ENCODE assay signal across 28 cellular contexts in genomic region chr2:220318037-220318436, GRCh38.
"Had no signal": no experiment of that assay in that cellular context is flagged by ENCODE, and none has a peak within 500 bp of the region (broad histone marks: within the 10 kb centered on the region; RNA-seq: fewer than 3 reads in every experiment).

No MANE protein-coding gene starts in this region.

- H3K36me3 ChIP-seq: ascending aorta, cardiac muscle cell had no signal

- H3K4me3 ChIP-seq: ascending aorta, cardiac muscle cell had no signal

- H3K27ac ChIP-seq: ascending aorta, cardiac muscle cell, VCaP had no signal

- DNase-seq: activated B cell treated with CpG ODN at 0.5 μM for 24 hours; activated CD4-positive, alpha-beta memory T cell treated with anti-CD3 and anti-CD28 coated beads for 36 hours; activated CD4-positive, alpha-beta T cell treated with anti-CD3 and anti-CD28 coated beads for 48 hours; activated CD4-positive, alpha-beta T cell treated with anti-CD3 and anti-CD28 coated beads, Interleukin-2, amount 50 U/mL, for 1 hour; activated CD4-positive, alpha-beta T cell treated with anti-CD3 and anti-CD28 coated beads, Interleukin-2, amount 50 U/mL, for 4 hours; activated CD4-positive, CD25-positive, alpha-beta regulatory T cell treated with anti-CD3 and anti-CD28 coated beads, Interleukin-2, amount 50 U/mL, for 72 hours; activated CD8-positive, alpha-beta memory T cell treated with anti-CD3 and anti-CD28 coated beads, Interleukin-2, amount 50 U/mL, for 4 hours; activated CD8-positive, alpha-beta T cell treated with anti-CD3 and anti-CD28 coated beads for 36 hours; activated effector memory CD4-positive, alpha-beta T cell treated with Interleukin-2 at 50 U/mL for 16 hours; activated gamma-delta T cell; activated naive CD4-positive, alpha-beta T cell treated with anti-CD3 and anti-CD28 coated beads, Interleukin-2, amount 10 ng/mL, durations not matched to agents 7 days and 5 days; activated naive CD4-positive, alpha-beta T cell treated with Interleukin-2 at 50 U/mL for 16 hours; activated naive CD8-positive, alpha-beta T cell treated with anti-CD3 and anti-CD28 coated beads, Interleukin-2, amount 10 ng/mL, durations not matched to agents 7 days and 5 days; activated naive CD8-positive, alpha-beta T cell treated with anti-CD3 and anti-CD28 coated beads, Interleukin-2, amount 50 U/mL, for 24 hours; activated T-cell treated with anti-CD3 and anti-CD28 coated beads for 4 hours; activated T-cell treated with anti-CD3 and anti-CD28 coated beads, Interleukin-2, amount 50 U/mL, for 1 hour; activated T-cell treated with anti-CD3 and anti-CD28 coated beads, Interleukin-2, amount 50 U/mL, for 4 hours; activated T-cell treated with anti-CD3 and anti-CD28 coated beads, Interleukin-2, amount 50 U/mL, for 72 hours; amygdala; anterior cingulate cortex; caudate nucleus; cerebellar nuclear complex; T-helper 1 cell; T-helper 2 cell; T-helper 9 cell had no signal

- ATAC-seq: activated CD8-positive, alpha-beta T cell treated with anti-CD3 and anti-CD28 coated beads for 36 hours; activated naive CD8-positive, alpha-beta T cell treated with anti-CD3 and anti-CD28 coated beads, Interleukin-2, amount 50 U/mL, for 24 hours; activated T-cell treated with anti-CD3 and anti-CD28 coated beads, Interleukin-2, amount 50 U/mL, for 4 hours; activated T-cell treated with anti-CD3 and anti-CD28 coated beads, Interleukin-2, amount 50 U/mL, for 72 hours had no signal

- H3K4me1 ChIP-seq: ascending aorta had no signal

- H3K9me3 ChIP-seq: ascending aorta had no signal

- H3K27me3 ChIP-seq: ascending aorta, cardiac muscle cell had no signal
